ENCODE assay signal across 1 cellular context in the genomic region with DNA sequence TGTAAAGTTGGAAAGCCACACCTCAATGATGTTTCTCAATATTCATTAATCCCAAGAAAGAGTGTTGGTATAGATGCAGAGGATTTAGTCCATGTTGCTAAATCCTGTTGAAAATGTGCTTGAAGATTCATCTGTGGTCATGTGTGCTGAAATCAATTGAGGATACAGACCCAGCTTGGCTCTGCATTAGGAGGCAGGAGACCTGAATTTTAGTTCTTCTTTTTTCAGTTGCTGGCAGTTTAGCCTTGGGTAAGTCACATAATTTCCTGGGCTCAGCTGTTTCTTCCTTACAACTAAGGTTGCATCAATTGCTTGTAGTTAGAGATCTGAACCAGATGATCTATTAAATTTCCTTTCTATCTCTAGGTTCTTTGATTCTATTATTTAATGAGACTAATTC.
TF ChIP-seq lines count a peak whose summit lies in the region.

No MANE protein-coding gene starts in this region.

TF ChIP-seq in K562, 482 proteins besides CTCF, POLR2A, EP300 and RAD21:
- TF ChIP-seq, protein P1, sequence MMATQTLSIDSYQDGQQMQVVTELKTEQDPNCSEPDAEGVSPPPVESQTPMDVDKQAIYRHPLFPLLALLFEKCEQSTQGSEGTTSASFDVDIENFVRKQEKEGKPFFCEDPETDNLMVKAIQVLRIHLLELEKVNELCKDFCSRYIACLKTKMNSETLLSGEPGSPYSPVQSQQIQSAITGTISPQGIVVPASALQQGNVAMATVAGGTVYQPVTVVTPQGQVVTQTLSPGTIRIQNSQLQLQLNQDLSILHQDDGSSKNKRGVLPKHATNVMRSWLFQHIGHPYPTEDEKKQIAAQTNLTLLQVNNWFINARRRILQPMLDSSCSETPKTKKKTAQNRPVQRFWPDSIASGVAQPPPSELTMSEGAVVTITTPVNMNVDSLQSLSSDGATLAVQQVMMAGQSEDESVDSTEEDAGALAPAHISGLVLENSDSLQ (IDR thresholded peaks at IDR 0.05), result no peak
- TF ChIP-seq ELF2 (CRISPR knock-in tag; IDR thresholded peaks at IDR 0.05), result no peak
- no peak for TF ChIP-seq IFI16 (CRISPR knock-in tag; IDR thresholded peaks at IDR 0.05)
- TF ChIP-seq ELF4 (CRISPR knock-in tag; IDR thresholded peaks at IDR 0.05), result no peak
- TF ChIP-seq ZBTB17 (CRISPR knock-in tag; IDR thresholded peaks at IDR 0.05), result no peak
- TF ChIP-seq SMAD3 (CRISPR knock-in tag; conservative IDR thresholded peaks at IDR 0.05), result no peak
- TF ChIP-seq ZNF146 (CRISPR knock-in tag; IDR thresholded peaks at IDR 0.05; ENCODE audit: unreplicated experiment), result no peak
- TF ChIP-seq, protein P2, sequence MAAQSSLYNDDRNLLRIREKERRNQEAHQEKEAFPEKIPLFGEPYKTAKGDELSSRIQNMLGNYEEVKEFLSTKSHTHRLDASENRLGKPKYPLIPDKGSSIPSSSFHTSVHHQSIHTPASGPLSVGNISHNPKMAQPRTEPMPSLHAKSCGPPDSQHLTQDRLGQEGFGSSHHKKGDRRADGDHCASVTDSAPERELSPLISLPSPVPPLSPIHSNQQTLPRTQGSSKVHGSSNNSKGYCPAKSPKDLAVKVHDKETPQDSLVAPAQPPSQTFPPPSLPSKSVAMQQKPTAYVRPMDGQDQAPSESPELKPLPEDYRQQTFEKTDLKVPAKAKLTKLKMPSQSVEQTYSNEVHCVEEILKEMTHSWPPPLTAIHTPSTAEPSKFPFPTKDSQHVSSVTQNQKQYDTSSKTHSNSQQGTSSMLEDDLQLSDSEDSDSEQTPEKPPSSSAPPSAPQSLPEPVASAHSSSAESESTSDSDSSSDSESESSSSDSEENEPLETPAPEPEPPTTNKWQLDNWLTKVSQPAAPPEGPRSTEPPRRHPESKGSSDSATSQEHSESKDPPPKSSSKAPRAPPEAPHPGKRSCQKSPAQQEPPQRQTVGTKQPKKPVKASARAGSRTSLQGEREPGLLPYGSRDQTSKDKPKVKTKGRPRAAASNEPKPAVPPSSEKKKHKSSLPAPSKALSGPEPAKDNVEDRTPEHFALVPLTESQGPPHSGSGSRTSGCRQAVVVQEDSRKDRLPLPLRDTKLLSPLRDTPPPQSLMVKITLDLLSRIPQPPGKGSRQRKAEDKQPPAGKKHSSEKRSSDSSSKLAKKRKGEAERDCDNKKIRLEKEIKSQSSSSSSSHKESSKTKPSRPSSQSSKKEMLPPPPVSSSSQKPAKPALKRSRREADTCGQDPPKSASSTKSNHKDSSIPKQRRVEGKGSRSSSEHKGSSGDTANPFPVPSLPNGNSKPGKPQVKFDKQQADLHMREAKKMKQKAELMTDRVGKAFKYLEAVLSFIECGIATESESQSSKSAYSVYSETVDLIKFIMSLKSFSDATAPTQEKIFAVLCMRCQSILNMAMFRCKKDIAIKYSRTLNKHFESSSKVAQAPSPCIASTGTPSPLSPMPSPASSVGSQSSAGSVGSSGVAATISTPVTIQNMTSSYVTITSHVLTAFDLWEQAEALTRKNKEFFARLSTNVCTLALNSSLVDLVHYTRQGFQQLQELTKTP (IDR thresholded peaks at IDR 0.05; ENCODE audit: low read depth in 1 of 2, partially characterized antibody in 2 of 2), result no peak
- TF ChIP-seq, protein P3, sequence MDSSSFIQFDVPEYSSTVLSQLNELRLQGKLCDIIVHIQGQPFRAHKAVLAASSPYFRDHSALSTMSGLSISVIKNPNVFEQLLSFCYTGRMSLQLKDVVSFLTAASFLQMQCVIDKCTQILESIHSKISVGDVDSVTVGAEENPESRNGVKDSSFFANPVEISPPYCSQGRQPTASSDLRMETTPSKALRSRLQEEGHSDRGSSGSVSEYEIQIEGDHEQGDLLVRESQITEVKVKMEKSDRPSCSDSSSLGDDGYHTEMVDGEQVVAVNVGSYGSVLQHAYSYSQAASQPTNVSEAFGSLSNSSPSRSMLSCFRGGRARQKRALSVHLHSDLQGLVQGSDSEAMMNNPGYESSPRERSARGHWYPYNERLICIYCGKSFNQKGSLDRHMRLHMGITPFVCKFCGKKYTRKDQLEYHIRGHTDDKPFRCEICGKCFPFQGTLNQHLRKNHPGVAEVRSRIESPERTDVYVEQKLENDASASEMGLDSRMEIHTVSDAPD (CRISPR knock-in tag; IDR thresholded peaks at IDR 0.05), result no peak
- TF ChIP-seq CHD1 (IDR thresholded peaks at IDR 0.05; ENCODE audit: low read length), result no peak
- TF ChIP-seq, protein P4, sequence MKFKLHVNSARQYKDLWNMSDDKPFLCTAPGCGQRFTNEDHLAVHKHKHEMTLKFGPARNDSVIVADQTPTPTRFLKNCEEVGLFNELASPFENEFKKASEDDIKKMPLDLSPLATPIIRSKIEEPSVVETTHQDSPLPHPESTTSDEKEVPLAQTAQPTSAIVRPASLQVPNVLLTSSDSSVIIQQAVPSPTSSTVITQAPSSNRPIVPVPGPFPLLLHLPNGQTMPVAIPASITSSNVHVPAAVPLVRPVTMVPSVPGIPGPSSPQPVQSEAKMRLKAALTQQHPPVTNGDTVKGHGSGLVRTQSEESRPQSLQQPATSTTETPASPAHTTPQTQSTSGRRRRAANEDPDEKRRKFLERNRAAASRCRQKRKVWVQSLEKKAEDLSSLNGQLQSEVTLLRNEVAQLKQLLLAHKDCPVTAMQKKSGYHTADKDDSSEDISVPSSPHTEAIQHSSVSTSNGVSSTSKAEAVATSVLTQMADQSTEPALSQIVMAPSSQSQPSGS (CRISPR knock-in tag; IDR thresholded peaks at IDR 0.05), result no peak
- no peak for TF ChIP-seq TAF9B (IDR thresholded peaks at IDR 0.05; ENCODE audit: partially characterized antibody)
- TF ChIP-seq, protein P5, sequence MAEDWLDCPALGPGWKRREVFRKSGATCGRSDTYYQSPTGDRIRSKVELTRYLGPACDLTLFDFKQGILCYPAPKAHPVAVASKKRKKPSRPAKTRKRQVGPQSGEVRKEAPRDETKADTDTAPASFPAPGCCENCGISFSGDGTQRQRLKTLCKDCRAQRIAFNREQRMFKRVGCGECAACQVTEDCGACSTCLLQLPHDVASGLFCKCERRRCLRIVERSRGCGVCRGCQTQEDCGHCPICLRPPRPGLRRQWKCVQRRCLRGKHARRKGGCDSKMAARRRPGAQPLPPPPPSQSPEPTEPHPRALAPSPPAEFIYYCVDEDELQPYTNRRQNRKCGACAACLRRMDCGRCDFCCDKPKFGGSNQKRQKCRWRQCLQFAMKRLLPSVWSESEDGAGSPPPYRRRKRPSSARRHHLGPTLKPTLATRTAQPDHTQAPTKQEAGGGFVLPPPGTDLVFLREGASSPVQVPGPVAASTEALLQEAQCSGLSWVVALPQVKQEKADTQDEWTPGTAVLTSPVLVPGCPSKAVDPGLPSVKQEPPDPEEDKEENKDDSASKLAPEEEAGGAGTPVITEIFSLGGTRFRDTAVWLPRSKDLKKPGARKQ (CRISPR knock-in tag; IDR thresholded peaks at IDR 0.05), result no peak
- TF ChIP-seq RBFOX2 (IDR thresholded peaks at IDR 0.05; ENCODE audit: low read depth, low read length), result no peak
- no peak for TF ChIP-seq MAFG (tag; conservative IDR thresholded peaks at IDR 0.05)
- TF ChIP-seq, protein P6, sequence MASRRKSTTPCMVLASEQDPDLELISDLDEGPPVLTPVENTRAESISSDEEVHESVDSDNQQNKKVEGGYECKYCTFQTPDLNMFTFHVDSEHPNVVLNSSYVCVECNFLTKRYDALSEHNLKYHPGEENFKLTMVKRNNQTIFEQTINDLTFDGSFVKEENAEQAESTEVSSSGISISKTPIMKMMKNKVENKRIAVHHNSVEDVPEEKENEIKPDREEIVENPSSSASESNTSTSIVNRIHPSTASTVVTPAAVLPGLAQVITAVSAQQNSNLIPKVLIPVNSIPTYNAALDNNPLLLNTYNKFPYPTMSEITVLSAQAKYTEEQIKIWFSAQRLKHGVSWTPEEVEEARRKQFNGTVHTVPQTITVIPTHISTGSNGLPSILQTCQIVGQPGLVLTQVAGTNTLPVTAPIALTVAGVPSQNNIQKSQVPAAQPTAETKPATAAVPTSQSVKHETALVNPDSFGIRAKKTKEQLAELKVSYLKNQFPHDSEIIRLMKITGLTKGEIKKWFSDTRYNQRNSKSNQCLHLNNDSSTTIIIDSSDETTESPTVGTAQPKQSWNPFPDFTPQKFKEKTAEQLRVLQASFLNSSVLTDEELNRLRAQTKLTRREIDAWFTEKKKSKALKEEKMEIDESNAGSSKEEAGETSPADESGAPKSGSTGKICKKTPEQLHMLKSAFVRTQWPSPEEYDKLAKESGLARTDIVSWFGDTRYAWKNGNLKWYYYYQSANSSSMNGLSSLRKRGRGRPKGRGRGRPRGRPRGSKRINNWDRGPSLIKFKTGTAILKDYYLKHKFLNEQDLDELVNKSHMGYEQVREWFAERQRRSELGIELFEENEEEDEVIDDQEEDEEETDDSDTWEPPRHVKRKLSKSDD (conservative IDR thresholded peaks at IDR 0.05; ENCODE audit: low read length), result no peak
